Comparison of ENCODE assay signal across 22 cellular contexts in the genomic region with DNA sequence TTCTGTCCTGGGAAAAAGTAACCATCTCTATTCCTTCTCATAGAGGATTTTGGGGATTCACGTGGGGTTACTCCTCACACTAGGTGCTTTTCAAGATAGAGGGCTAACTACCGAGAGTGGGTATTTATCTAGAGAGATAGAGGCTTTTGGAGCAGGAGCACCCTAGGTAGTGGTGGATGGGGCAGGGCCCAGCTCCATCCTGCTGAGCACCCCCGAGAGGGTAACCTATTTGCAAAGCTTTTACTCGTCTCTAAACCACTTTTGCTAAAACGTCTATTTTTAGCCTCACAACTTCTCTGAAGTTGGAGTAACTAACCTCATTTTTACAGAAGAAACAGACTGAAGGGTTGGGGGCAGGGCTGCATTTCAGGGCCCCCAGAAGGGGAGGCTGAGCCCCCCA. TPM values are rescaled to one million over a fixed set of nuclear protein-coding genes. Genes with fewer than 3 reads are reported as not detected.
DNase-seq lines count a peak whose midpoint lies in the region; ATAC-seq and TF ChIP-seq lines count a peak whose summit lies in the region.
"Had no signal": no experiment of that assay in that cellular context is flagged by ENCODE, and none has a peak within 500 bp of the region (broad histone marks: within the 10 kb centered on the region; RNA-seq: fewer than 3 reads in every experiment).

No MANE protein-coding gene starts in this region.

- intact Hi-C loops in activated CD4-positive, alpha-beta T cell treated with anti-CD3 and anti-CD28 coated beads, Interleukin-2, amount 10 ng/mL, durations not matched to agents 24 days and 14 days (cut with micrococcal nuclease) = no loop called here
- intact Hi-C loops in CD4-positive, alpha-beta memory T cell (cut with micrococcal nuclease) = no loop called here
- intact Hi-C loops in naive thymus-derived CD4-positive, alpha-beta T cell (cut with micrococcal nuclease) = no loop called here
- intact Hi-C loops in left ventricle myocardium inferior (cut with micrococcal nuclease) = no loop called here

- POLR2A ChIA-PET in CD4-positive, alpha-beta memory T cell (lab: Charles Lee; ENCODE audit: partially characterized antibody) = interaction anchor here (9.8 to 21.8 kb wide), 2 partner anchors 10 to 15 kb away, joined by 147 to 658 read pairs; partner anchors contain the start of gene PIK3CD
- POLR2A ChIA-PET in activated CD8-positive, alpha-beta T cell treated with anti-CD3 and anti-CD28 coated beads, Interleukin-2, amount 10 ng/mL, durations not matched to agents 7 days and 5 days (lab: Charles Lee) = interaction anchor here (0.7 to 2.7 kb wide), 2 partner anchors 10 to 14 kb away, joined by 3 to 14 read pairs; no protein-coding TSS in a partner anchor
- POLR2A ChIA-PET in naive thymus-derived CD4-positive, alpha-beta T cell (lab: Charles Lee) = interaction anchor here (1.0 to 11.7 kb wide), 4 partner anchors 8 to 77 kb away, joined by 3 to 229 read pairs (median 88); partner anchors contain the start of gene PIK3CD

- peaks cover 50% of the 10 kb centered on the region for H3K4me1 ChIP-seq in CD4-positive, alpha-beta memory T cell (ENCODE audit: insufficient read depth, low read length)
- peaks cover 13 to 71% of the 10 kb centered on the region in 2 donors for H3K4me1 ChIP-seq in naive thymus-derived CD4-positive, alpha-beta T cell (ENCODE audit: control insufficient read depth in 2 of 2, insufficient read depth in 2 of 2, low read length in 2 of 2)
- no peaks in the 10 kb centered on the region for H3K4me1 ChIP-seq in left ventricle myocardium inferior
- H3K4me1 ChIP-seq: SJCRH30, upper lobe of right lung had no signal

- peaks cover 57% of the 10 kb centered on the region for H3K4me1 Mint-ChIP-seq in activated CD4-positive, alpha-beta T cell treated with anti-CD3 and anti-CD28 coated beads, Interleukin-2, amount 10 ng/mL, durations not matched to agents 24 days and 14 days
- H3K4me1 Mint-ChIP-seq in CD4-positive, alpha-beta memory T cell = peaks cover 39 to 80% (median 54%) of the 10 kb centered on the region in 4 donors
- H3K4me1 Mint-ChIP-seq in activated CD8-positive, alpha-beta T cell treated with anti-CD3 and anti-CD28 coated beads, Interleukin-2, amount 10 ng/mL, durations not matched to agents 7 days and 5 days (ENCODE audit: low read depth) = peaks cover 86% of the 10 kb centered on the region
- peaks cover 64 to 91% (median 72%) of the 10 kb centered on the region in 7 donors for H3K4me1 Mint-ChIP-seq in naive thymus-derived CD4-positive, alpha-beta T cell

- no peaks in the 10 kb centered on the region for H3K27me3 Mint-ChIP-seq in activated CD4-positive, alpha-beta T cell treated with anti-CD3 and anti-CD28 coated beads, Interleukin-2, amount 10 ng/mL, durations not matched to agents 24 days and 14 days
- no peaks in the 10 kb centered on the region for H3K27me3 Mint-ChIP-seq in CD4-positive, alpha-beta memory T cell
- no peaks in the 10 kb centered on the region for H3K27me3 Mint-ChIP-seq in activated CD8-positive, alpha-beta T cell treated with anti-CD3 and anti-CD28 coated beads, Interleukin-2, amount 10 ng/mL, durations not matched to agents 7 days and 5 days (ENCODE audit: low read depth)
- no peaks in the 10 kb centered on the region for H3K27me3 Mint-ChIP-seq in naive thymus-derived CD4-positive, alpha-beta T cell

- H3K27ac ChIP-seq in CD4-positive, alpha-beta memory T cell (ENCODE audit: low read depth, low read length) = no peak overlapping the region
- peak overlapping the region; percentile 22 for H3K27ac ChIP-seq in naive thymus-derived CD4-positive, alpha-beta T cell (ENCODE audit: low read depth, low read length)
- H3K27ac ChIP-seq in WERI-Rb-1 (no peak overlapping the region), left ventricle myocardium inferior (replicated peaks) (no peak overlapping the region)
- H3K27ac ChIP-seq: SJCRH30, upper lobe of right lung, VCaP had no signal

- no peaks in the 10 kb centered on the region for H3K9me3 ChIP-seq in CD4-positive, alpha-beta memory T cell (ENCODE audit: control insufficient read depth in 1 of 2, low read length in 2 of 2)
- H3K9me3 ChIP-seq in naive thymus-derived CD4-positive, alpha-beta T cell (ENCODE audit: control insufficient read depth in 2 of 3, low read length in 3 of 3) = no peaks in the 10 kb centered on the region
- no peaks in the 10 kb centered on the region for H3K9me3 ChIP-seq in WERI-Rb-1 (ENCODE audit: severe bottlenecking)
- H3K9me3 ChIP-seq in left ventricle myocardium inferior (replicated peaks) = no peaks in the 10 kb centered on the region
- H3K9me3 ChIP-seq: upper lobe of right lung had no signal

- peaks cover 11% of the 10 kb centered on the region for H3K36me3 ChIP-seq in CD4-positive, alpha-beta memory T cell (ENCODE audit: insufficient read depth, low read length)
- H3K36me3 ChIP-seq in naive thymus-derived CD4-positive, alpha-beta T cell (ENCODE audit: control insufficient read depth in 2 of 3, insufficient read depth in 3 of 3, low read length in 3 of 3) = peaks cover 0 to 28% (median 0%) of the 10 kb centered on the region in 3 experiments
- H3K36me3 ChIP-seq in WERI-Rb-1 (no peaks in the 10 kb centered on the region), left ventricle myocardium inferior (no peaks in the 10 kb centered on the region)
- H3K36me3 ChIP-seq: SJCRH30, upper lobe of right lung had no signal

- CTCF ChIA-PET in CD4-positive, alpha-beta memory T cell (lab: Charles Lee; ENCODE audit: partially characterized antibody) = interaction anchor here (1.4 kb wide), 1 partner anchor 23 kb away, joined by 4 read pairs; no protein-coding TSS in a partner anchor
- CTCF ChIA-PET in activated CD8-positive, alpha-beta T cell treated with anti-CD3 and anti-CD28 coated beads, Interleukin-2, amount 10 ng/mL, durations not matched to agents 7 days and 5 days (lab: Charles Lee) = interaction anchor here (1.0 to 3.6 kb wide), 3 partner anchors 8 to 15 kb away, joined by 3 to 25 read pairs (median 3); no protein-coding TSS in a partner anchor
- CTCF ChIA-PET in naive thymus-derived CD4-positive, alpha-beta T cell (lab: Charles Lee) = interaction anchor here (0.7 kb wide), 1 partner anchor 26 kb away, joined by 3 read pairs; no protein-coding TSS in a partner anchor

- peaks cover 3% of the 10 kb centered on the region for H3K9me3 Mint-ChIP-seq in activated CD4-positive, alpha-beta T cell treated with anti-CD3 and anti-CD28 coated beads, Interleukin-2, amount 10 ng/mL, durations not matched to agents 24 days and 14 days
- no peaks in the 10 kb centered on the region for H3K9me3 Mint-ChIP-seq in CD4-positive, alpha-beta memory T cell
- H3K9me3 Mint-ChIP-seq in activated CD8-positive, alpha-beta T cell treated with anti-CD3 and anti-CD28 coated beads, Interleukin-2, amount 10 ng/mL, durations not matched to agents 7 days and 5 days (ENCODE audit: insufficient read depth) = no peaks in the 10 kb centered on the region
- H3K9me3 Mint-ChIP-seq in naive thymus-derived CD4-positive, alpha-beta T cell = peaks cover 0 to 5% (median 0%) of the 10 kb centered on the region in 11 donors

- H3K4me3 ChIP-seq in CD4-positive, alpha-beta memory T cell (ENCODE audit: low read length in 2 of 2) = no peak overlapping the region
- no peak overlapping the region for H3K4me3 ChIP-seq in naive thymus-derived CD4-positive, alpha-beta T cell (ENCODE audit: low read length)
- H3K4me3 ChIP-seq in WERI-Rb-1 (ENCODE audit: low read depth, low read length) (no peak overlapping the region), left ventricle myocardium inferior (no peak overlapping the region)
- H3K4me3 ChIP-seq: SJCRH30, upper lobe of right lung had no signal

- TF ChIP-seq CTCF in WERI-Rb-1 (IDR thresholded peaks at IDR 0.05; ENCODE audit: low read depth, low read length) = no peak
- no peak for TF ChIP-seq CTCF in left ventricle myocardium inferior (IDR thresholded peaks at IDR 0.05; ENCODE audit: borderline replicate concordance)

- no peak for DNase-seq in activated CD4-positive, alpha-beta T cell treated with anti-CD3 and anti-CD28 coated beads, Interleukin-2, amount 10 ng/mL, durations not matched to agents 24 days and 14 days
- DNase-seq in activated CD4-positive, alpha-beta T cell treated with anti-CD3 and anti-CD28 coated beads for 1 hour = no peak
- no peak for DNase-seq in CD4-positive, alpha-beta memory T cell
- DNase-seq in activated CD8-positive, alpha-beta T cell treated with anti-CD3 and anti-CD28 coated beads, Interleukin-2, amount 10 ng/mL, durations not matched to agents 7 days and 5 days = no peak
- no peak for DNase-seq in naive thymus-derived CD4-positive, alpha-beta T cell
- DNase-seq in WERI-Rb-1 (no peak), DMS79 treated with DMSO at 0.1 percent for 48 hours (lab: John Stamatoyannopoulos, UW) (no peak), left ventricle myocardium inferior (no peak)
- DNase-seq: activated CD4-positive, alpha-beta T cell treated with anti-CD3 and anti-CD28 coated beads, Interleukin-2, amount 50 U/mL, for 48 hours; activated naive CD4-positive, alpha-beta T cell treated with anti-CD3 and anti-CD28 coated beads, Interleukin-2, amount 50 U/mL, for 16 hours; AML-193; central memory CD4-positive, alpha-beta T cell; EL; islet precursor cell; Kasumi-1; NCI-H1048; NCI-H1694 treated with DMSO at 0.1 percent for 48 hours; NCI-H526 treated with DMSO at 0.1 percent for 48 hours; SJCRH30; upper lobe of right lung had no signal

- H3K36me3 Mint-ChIP-seq in activated CD4-positive, alpha-beta T cell treated with anti-CD3 and anti-CD28 coated beads, Interleukin-2, amount 10 ng/mL, durations not matched to agents 24 days and 14 days (ENCODE audit: low read depth) = peaks cover 71% of the 10 kb centered on the region
- peaks cover 37 to 44% of the 10 kb centered on the region in 2 donors for H3K36me3 Mint-ChIP-seq in CD4-positive, alpha-beta memory T cell
- peaks cover 81% of the 10 kb centered on the region for H3K36me3 Mint-ChIP-seq in activated CD8-positive, alpha-beta T cell treated with anti-CD3 and anti-CD28 coated beads, Interleukin-2, amount 10 ng/mL, durations not matched to agents 7 days and 5 days (ENCODE audit: low read depth)
- H3K36me3 Mint-ChIP-seq in naive thymus-derived CD4-positive, alpha-beta T cell = peaks cover 3 to 64% (median 33%) of the 10 kb centered on the region in 5 donors

- peak overlapping the region; percentile 49 for H3K4me3 Mint-ChIP-seq in activated CD4-positive, alpha-beta T cell treated with anti-CD3 and anti-CD28 coated beads, Interleukin-2, amount 10 ng/mL, durations not matched to agents 24 days and 14 days
- peak overlapping the region in 4 of 8 donors; percentile 17 to 49 (median 30) for H3K4me3 Mint-ChIP-seq in CD4-positive, alpha-beta memory T cell
- H3K4me3 Mint-ChIP-seq in activated CD8-positive, alpha-beta T cell treated with anti-CD3 and anti-CD28 coated beads, Interleukin-2, amount 10 ng/mL, durations not matched to agents 7 days and 5 days = peak overlapping the region; percentile 43
- H3K4me3 Mint-ChIP-seq in naive thymus-derived CD4-positive, alpha-beta T cell = peak overlapping the region; percentile 55 to 82 (median 70)

- peak overlapping the region; percentile 25 for H3K27ac Mint-ChIP-seq in activated CD4-positive, alpha-beta T cell treated with anti-CD3 and anti-CD28 coated beads, Interleukin-2, amount 10 ng/mL, durations not matched to agents 24 days and 14 days
- peak overlapping the region in 5 of 7 donors; percentile 50 to 81 (median 60) for H3K27ac Mint-ChIP-seq in CD4-positive, alpha-beta memory T cell
- H3K27ac Mint-ChIP-seq in activated CD8-positive, alpha-beta T cell treated with anti-CD3 and anti-CD28 coated beads, Interleukin-2, amount 10 ng/mL, durations not matched to agents 7 days and 5 days = peak overlapping the region; percentile 80
- peak overlapping the region; percentile 46 to 90 (median 83) for H3K27ac Mint-ChIP-seq in naive thymus-derived CD4-positive, alpha-beta T cell
- H3K27ac Mint-ChIP-seq: progenitor cell of endocrine pancreas had no signal

- peak; percentile 52 for ATAC-seq in activated CD8-positive, alpha-beta T cell treated with anti-CD3 and anti-CD28 coated beads, Interleukin-2, amount 10 ng/mL, durations not matched to agents 7 days and 5 days
- ATAC-seq in naive thymus-derived CD4-positive, alpha-beta T cell = no peak
- ATAC-seq: upper lobe of right lung had no signal

- no peaks in the 10 kb centered on the region for H3K27me3 ChIP-seq in CD4-positive, alpha-beta memory T cell (ENCODE audit: insufficient read depth, low read length)
- H3K27me3 ChIP-seq in naive thymus-derived CD4-positive, alpha-beta T cell (ENCODE audit: control insufficient read depth in 2 of 2, insufficient read depth in 2 of 2, low read length in 2 of 2) = no peaks in the 10 kb centered on the region
- H3K27me3 ChIP-seq in WERI-Rb-1 (ENCODE audit: insufficient read depth, low read depth, severe bottlenecking) (no peaks in the 10 kb centered on the region), left ventricle myocardium inferior (ENCODE audit: low read depth) (peaks cover 17% of the 10 kb centered on the region)
- H3K27me3 ChIP-seq: SJCRH30, upper lobe of right lung had no signal

RNA-seq across cellular contexts. Expression of gene PIK3CD, which starts 12.3 kb away (rescaled TPM):
- total RNA-seq in activated CD4-positive, alpha-beta T cell treated with anti-CD3 and anti-CD28 coated beads, Interleukin-2, amount 10 ng/mL, durations not matched to agents 24 days and 14 days = 233 TPM in 2 replicates
- 100 to 1,000 TPM; 220 to 236 TPM for total RNA-seq in CD4-positive, alpha-beta memory T cell
- 100 to 1,000 TPM in 1 of 2 donors, 10 to 100 TPM in 1; 57.1 to 110 TPM for polyA plus RNA-seq in CD4-positive, alpha-beta memory T cell
- 100 to 1,000 TPM; 283 to 285 TPM for total RNA-seq in activated CD8-positive, alpha-beta T cell treated with anti-CD3 and anti-CD28 coated beads, Interleukin-2, amount 10 ng/mL, durations not matched to agents 7 days and 5 days
- 100 to 1,000 TPM; 269 to 313 (median 283) TPM for total RNA-seq in naive thymus-derived CD4-positive, alpha-beta T cell
- polyA plus RNA-seq in naive thymus-derived CD4-positive, alpha-beta T cell = 100 to 1,000 TPM in 1 of 2 donors, 10 to 100 TPM in 1; 74.9 to 174 TPM
- total RNA-seq in left ventricle myocardium inferior = 2.6 TPM

RNA-seq across cellular contexts. Expression of gene TMEM201, which starts 50.5 kb away (rescaled TPM):
- total RNA-seq in activated CD4-positive, alpha-beta T cell treated with anti-CD3 and anti-CD28 coated beads, Interleukin-2, amount 10 ng/mL, durations not matched to agents 24 days and 14 days = 35.9 and 37.3 TPM in 2 replicates
- 10 to 100 TPM; 11.2 to 12.9 TPM for total RNA-seq in CD4-positive, alpha-beta memory T cell
- 1 to 10 TPM in 1 of 2 donors, under 1 TPM in 1; 0.41 to 3.5 TPM for polyA plus RNA-seq in CD4-positive, alpha-beta memory T cell
- total RNA-seq in activated CD8-positive, alpha-beta T cell treated with anti-CD3 and anti-CD28 coated beads, Interleukin-2, amount 10 ng/mL, durations not matched to agents 7 days and 5 days = 10 to 100 TPM; 21.1 to 23.2 TPM
- 10 to 100 TPM in 3 of 5 experiments, 1 to 10 TPM in 2; 9.0 to 18.5 (median 10.0) TPM for total RNA-seq in naive thymus-derived CD4-positive, alpha-beta T cell
- 1 to 10 TPM; 1.0 to 3.3 TPM for polyA plus RNA-seq in naive thymus-derived CD4-positive, alpha-beta T cell
- 21.1 TPM for total RNA-seq in left ventricle myocardium inferior

Comparison
In these comparisons a context has a peak if more than half of its experiments do, and no peak if none do; other contexts are left out.
1. H3K27ac Mint-ChIP-seq: peak in every context shown above with its lines; median percentile 83 in naive thymus-derived CD4-positive, alpha-beta T cell; 80 in activated CD8-positive, alpha-beta T cell treated with anti-CD3 and anti-CD28 coated beads, Interleukin-2, amount 10 ng/mL, durations not matched to agents 7 days and 5 days; 60 in CD4-positive, alpha-beta memory T cell; 25 in activated CD4-positive, alpha-beta T cell treated with anti-CD3 and anti-CD28 coated beads, Interleukin-2, amount 10 ng/mL, durations not matched to agents 24 days and 14 days.
2. RNA of gene PIK3CD, which starts 12.3 kb away (total RNA-seq): 283 to 285 TPM in activated CD8-positive, alpha-beta T cell treated with anti-CD3 and anti-CD28 coated beads, Interleukin-2, amount 10 ng/mL, durations not matched to agents 7 days and 5 days, 269 to 313 TPM in naive thymus-derived CD4-positive, alpha-beta T cell, 220 to 236 TPM in CD4-positive, alpha-beta memory T cell and 233 TPM in activated CD4-positive, alpha-beta T cell treated with anti-CD3 and anti-CD28 coated beads, Interleukin-2, amount 10 ng/mL, durations not matched to agents 24 days and 14 days; 2.6 TPM in left ventricle myocardium inferior (single experiment); every median in the first group is over 10 times any median in the second.